Comparison of ENCODE assay signal across 8 cellular contexts in genomic region chr9:129884220-129885017, GRCh38. TPM values are rescaled to one million over a fixed set of nuclear protein-coding genes. Genes with fewer than 3 reads are reported as not detected.
DNase-seq lines count a peak whose midpoint lies in the region; ATAC-seq, FAIRE-seq and TF ChIP-seq lines count a peak whose summit lies in the region.

No MANE protein-coding gene starts in this region.

- peak; percentile 71 for TF ChIP-seq POLR2A in A549 (IDR thresholded peaks at IDR 0.05; ENCODE audit: low read length)

- DNase-seq in A549 (ENCODE audit: low read depth in 1 of 2, low spot score in 1 of 2) = peak; percentile 76 to 83
- peak; percentile 83 for DNase-seq in NCI-H510A treated with DMSO at 0.1 percent for 48 hours (lab: John Stamatoyannopoulos, UW)
- peak; percentile 92 to 97 for DNase-seq in activated CD4-positive, alpha-beta T cell treated with anti-CD3 and anti-CD28 coated beads for 24 hours (ENCODE audit: low read depth in 2 of 2)
- peak; percentile 78 for DNase-seq in choroid plexus epithelial cell (ENCODE audit: low read depth)
- DNase-seq in stimulated activated CD4-positive, alpha-beta T cell treated with anti-CD3 and anti-CD28 coated beads, Interleukin-1b, Interleukin-23, amount 100 ng/mL, for 48 hours = peak; percentile 96

- H3K27me3 ChIP-seq in layer of hippocampus (ENCODE audit: control insufficient read depth, insufficient read depth, low read length) = no peaks in the 10 kb centered on the region

- peak; percentile 86 to 92 for ATAC-seq in A549
- ATAC-seq in GM18867 (IDR thresholded peaks at IDR 0.05; ENCODE audit: unreplicated experiment) = peak; percentile 41
- ATAC-seq in HG03159 (IDR thresholded peaks at IDR 0.05; ENCODE audit: unreplicated experiment) = peak; percentile 44

- TF ChIP-seq EP300 in A549 (IDR thresholded peaks at IDR 0.05) = no peak

- WGBS in A549 (ENCODE audit: missing lambda C conversion rate) = 21% methylated on average over 24 of the region's 24 CpGs

- no peaks in the 10 kb centered on the region for H3K9me3 ChIP-seq in A549

- peak overlapping the region; percentile 20; the same call in 2 of the 3 replicates for H3K4me3 ChIP-seq in A549
- H3K4me3 ChIP-seq in choroid plexus epithelial cell (ENCODE audit: low read depth, low read length) = peak overlapping the region; percentile 36

- CTCF ChIA-PET in A549 (lab: Yijun Ruan, JAX) = interaction anchor here (0.6 to 2.1 kb wide), 36 partner anchors 11 to 359 kb away, joined by 3 to 14 read pairs (median 4); no protein-coding TSS in a partner anchor

- FAIRE-seq in A549 (lab: Jason Lieb, UNC) = no peak

- TF ChIP-seq RAD21 in A549 (conservative IDR thresholded peaks at IDR 0.05 in 1 of 2, IDR thresholded peaks at IDR 0.05 in 1 of 2) = no peak

- POLR2A ChIA-PET in A549 (lab: Yijun Ruan, JAX) = interaction anchor here (1.8 kb wide), 1 partner anchor 158 kb away, joined by 10 read pairs; the partner anchor contains the start of gene FNBP1

- peak overlapping the region; percentile 50 to 87 for H3K27ac ChIP-seq in A549
- H3K27ac ChIP-seq in layer of hippocampus (ENCODE audit: low read depth, low read length) = peak overlapping the region; percentile 78

- peak overlapping the region; percentile 85 for H3K4me2 ChIP-seq in A549

- peaks cover 24% of the 10 kb centered on the region for H3K4me1 ChIP-seq in A549

- TF ChIP-seq CTCF in A549 (IDR thresholded peaks at IDR 0.05) (no peak), choroid plexus epithelial cell (conservative IDR thresholded peaks at IDR 0.05; ENCODE audit: low read depth, low read length) (no peak)

TF ChIP-seq in A549, 52 proteins besides CTCF, POLR2A, EP300 and RAD21:
- TF ChIP-seq, protein P1, sequence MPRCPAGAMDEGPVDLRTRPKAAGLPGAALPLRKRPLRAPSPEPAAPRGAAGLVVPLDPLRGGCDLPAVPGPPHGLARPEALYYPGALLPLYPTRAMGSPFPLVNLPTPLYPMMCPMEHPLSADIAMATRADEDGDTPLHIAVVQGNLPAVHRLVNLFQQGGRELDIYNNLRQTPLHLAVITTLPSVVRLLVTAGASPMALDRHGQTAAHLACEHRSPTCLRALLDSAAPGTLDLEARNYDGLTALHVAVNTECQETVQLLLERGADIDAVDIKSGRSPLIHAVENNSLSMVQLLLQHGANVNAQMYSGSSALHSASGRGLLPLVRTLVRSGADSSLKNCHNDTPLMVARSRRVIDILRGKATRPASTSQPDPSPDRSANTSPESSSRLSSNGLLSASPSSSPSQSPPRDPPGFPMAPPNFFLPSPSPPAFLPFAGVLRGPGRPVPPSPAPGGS (IDR thresholded peaks at IDR 0.05) = 0 out of 3 replicates have a peak, but pooled peaks have one; percentile 39
- TF ChIP-seq TFCP2L1 (CRISPR knock-in tag; IDR thresholded peaks at IDR 0.05) = no peak

RNA-seq across cellular contexts. Expression of gene USP20, which starts 49.2 kb away (rescaled TPM):
- 3.8 and 3.9 TPM in 2 replicates for polyA plus RNA-seq in A549 (2011; rRNA removed)
- 6.7 and 7.7 TPM in 2 replicates for polyA plus RNA-seq in A549 (2012; cell fraction: cytosol; rRNA removed)
- 27.3 and 32.5 TPM in 2 replicates for polyA plus RNA-seq in A549 (2012; cell fraction: nucleus; rRNA removed)
- 5.0 to 5.9 TPM (median 5.9 TPM) in 3 replicates for polyA plus RNA-seq in A549 (2017; fragmentation: RNase III; extraction: RNeasy Plus Mini Kit Qiagen cat#74134 plus additional on column Dnase treatment)
- polyA minus RNA-seq in A549 (2011; rRNA and poly(A)+ RNA removed) = 6.6 and 8.8 TPM in 2 replicates

RNA-seq across cellular contexts. Expression of gene C9orf78, which starts 49.3 kb away (rescaled TPM):
- polyA plus RNA-seq in A549 (2011; rRNA removed) (58.0 and 91.4 TPM in 2 replicates), A549 (2017; fragmentation: RNase III; extraction: RNeasy Plus Mini Kit Qiagen cat#74134 plus additional on column Dnase treatment) (111 to 131 TPM (median 127 TPM) in 3 replicates)
- polyA plus RNA-seq in A549 (2012; cell fraction: cytosol; rRNA removed) = 34.3 and 38.0 TPM in 2 replicates
- polyA plus RNA-seq in A549 (2012; cell fraction: nucleus; rRNA removed) = 6.0 and 10.5 TPM in 2 replicates
- 7.8 and 8.7 TPM in 2 replicates for polyA minus RNA-seq in A549 (2011; rRNA and poly(A)+ RNA removed)

Comparison
In these comparisons a context has a peak if more than half of its experiments do, and no peak if none do; other contexts are left out.
1. Peak in every context shown above with its lines: DNase-seq, ATAC-seq, H3K4me3 ChIP-seq and H3K27ac ChIP-seq.